Comparison of ENCODE assay signal across 1 cellular context in the genomic region with DNA sequence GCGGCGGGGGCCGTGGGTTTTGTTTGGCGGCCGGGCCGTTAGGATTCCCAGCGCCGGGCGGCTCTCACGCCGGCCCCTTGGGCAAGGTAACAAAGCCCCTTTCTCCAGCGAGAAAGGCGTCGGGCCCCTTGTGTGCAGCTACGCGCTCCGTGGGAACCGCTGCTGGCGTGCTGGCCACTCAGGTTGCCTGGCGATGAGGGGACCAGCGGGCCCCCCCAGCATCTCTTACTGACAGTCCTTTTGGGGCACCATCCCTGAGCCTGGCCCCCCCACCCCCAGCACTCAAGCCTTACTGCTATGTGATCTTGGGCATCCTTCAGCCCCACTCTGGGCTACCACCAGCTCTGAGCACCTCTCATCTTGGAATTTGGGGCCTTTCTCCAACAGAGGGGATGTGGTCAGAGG.
TF ChIP-seq lines count a peak whose summit lies in the region.

No MANE protein-coding gene starts in this region.

TF ChIP-seq in A549, 52 proteins besides CTCF, POLR2A, EP300 and RAD21 (continued from another document):
- TF ChIP-seq, protein P1, sequence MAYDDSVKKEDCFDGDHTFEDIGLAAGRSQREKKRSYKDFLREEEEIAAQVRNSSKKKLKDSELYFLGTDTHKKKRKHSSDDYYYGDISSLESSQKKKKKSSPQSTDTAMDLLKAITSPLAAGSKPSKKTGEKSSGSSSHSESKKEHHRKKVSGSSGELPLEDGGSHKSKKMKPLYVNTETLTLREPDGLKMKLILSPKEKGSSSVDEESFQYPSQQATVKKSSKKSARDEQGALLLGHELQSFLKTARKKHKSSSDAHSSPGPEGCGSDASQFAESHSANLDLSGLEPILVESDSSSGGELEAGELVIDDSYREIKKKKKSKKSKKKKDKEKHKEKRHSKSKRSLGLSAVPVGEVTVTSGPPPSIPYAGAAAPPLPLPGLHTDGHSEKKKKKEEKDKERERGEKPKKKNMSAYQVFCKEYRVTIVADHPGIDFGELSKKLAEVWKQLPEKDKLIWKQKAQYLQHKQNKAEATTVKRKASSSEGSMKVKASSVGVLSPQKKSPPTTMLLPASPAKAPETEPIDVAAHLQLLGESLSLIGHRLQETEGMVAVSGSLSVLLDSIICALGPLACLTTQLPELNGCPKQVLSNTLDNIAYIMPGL (CRISPR knock-in tag; IDR thresholded peaks at IDR 0.05; ENCODE audit: borderline replicate concordance) = no peak
- TF ChIP-seq, protein P2, sequence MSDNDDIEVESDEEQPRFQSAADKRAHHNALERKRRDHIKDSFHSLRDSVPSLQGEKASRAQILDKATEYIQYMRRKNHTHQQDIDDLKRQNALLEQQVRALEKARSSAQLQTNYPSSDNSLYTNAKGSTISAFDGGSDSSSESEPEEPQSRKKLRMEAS (IDR thresholded peaks at IDR 0.05) = no peak
- no peak for TF ChIP-seq EHF (CRISPR knock-in tag; IDR thresholded peaks at IDR 0.05)
